ENCODE assay signal across 17 cellular contexts in the genomic region with DNA sequence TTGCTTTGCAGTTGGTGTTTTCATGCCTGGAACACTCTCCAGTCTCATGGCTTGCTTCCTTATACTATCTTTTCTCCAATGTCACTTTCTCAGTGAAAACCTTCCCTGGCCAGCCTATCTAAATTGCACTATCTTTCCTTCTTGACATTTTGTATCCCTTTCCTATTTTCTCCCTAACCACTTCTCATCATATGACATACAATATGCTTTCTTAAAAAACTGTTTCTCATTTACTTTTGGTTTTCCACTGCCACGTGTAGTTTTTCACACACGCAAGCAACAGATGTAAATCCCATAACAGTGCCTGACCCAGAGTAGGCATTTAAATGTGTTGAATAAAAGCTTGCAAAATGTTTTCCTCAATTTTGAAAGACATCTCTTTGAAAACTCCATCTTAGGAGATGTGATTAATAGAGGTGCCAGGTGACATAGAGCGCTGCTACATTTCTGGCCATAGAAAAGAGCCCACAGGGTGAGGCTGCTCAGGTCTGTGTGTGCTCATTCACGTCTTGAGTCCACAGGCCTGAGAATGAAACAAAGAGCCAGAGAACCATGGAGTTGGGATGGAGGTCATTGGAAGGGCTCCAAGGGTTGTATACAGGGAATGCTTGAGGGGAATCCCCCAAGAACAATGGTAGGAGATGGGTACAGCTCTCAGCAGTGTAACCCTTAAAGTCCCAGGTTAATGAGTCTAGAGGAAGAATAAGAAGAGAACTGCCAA. TPM values are rescaled to one million over a fixed set of nuclear protein-coding genes. Genes with fewer than 3 reads are reported as not detected.
DNase-seq lines count a peak whose midpoint lies in the region; ATAC-seq, FAIRE-seq and TF ChIP-seq lines count a peak whose summit lies in the region.
"Had no signal": no experiment of that assay in that cellular context is flagged by ENCODE, and none has a peak within 500 bp of the region (broad histone marks: within the 10 kb centered on the region; RNA-seq: fewer than 3 reads in every experiment).

No MANE protein-coding gene starts in this region.

- no peaks in the 10 kb centered on the region for H3K9me2 ChIP-seq in GM23338 (ENCODE audit: insufficient read depth)

- TF ChIP-seq POLR2A in K562 (conservative IDR thresholded peaks at IDR 0.05) (peak; percentile 54; the same call in 1 of the 2 replicates), GM18505 (IDR thresholded peaks at IDR 0.05; ENCODE audit: borderline replicate concordance, extremely low read depth, insufficient read depth, insufficient read length) (no peak)

- CTCF ChIA-PET in K562 (lab: Yijun Ruan, JAX; ENCODE audit: low intra/inter-chr PET ratio) = no interaction called here

- 88% methylated on average over 4 of the region's 4 CpGs for WGBS in K562 (ENCODE audit: insufficient coverage, low coverage, missing lambda C conversion rate)

- no peak for FAIRE-seq in K562 (lab: Jason Lieb, UNC)
- FAIRE-seq: A549 had no signal

- H3K9me3 ChIP-seq in K562 (replicated peaks; ENCODE audit: control insufficient read depth, insufficient read depth, low read depth, low read length) = no peaks in the 10 kb centered on the region

- TF ChIP-seq RAD21 in K562 (CRISPR knock-in tag; conservative IDR thresholded peaks at IDR 0.05 in 1 of 2, IDR thresholded peaks at IDR 0.05 in 1 of 2) = no peak

- H4K20me1 ChIP-seq in GM23338 (replicated peaks; ENCODE audit: insufficient read depth) (peaks cover 4% of the 10 kb centered on the region; the same call in 1 of the 2 replicates), K562 (replicated peaks; ENCODE audit: control insufficient read depth, insufficient read depth, low read length) (no peaks in the 10 kb centered on the region)

- TF ChIP-seq EP300 in K562 (IDR thresholded peaks at IDR 0.05; ENCODE audit: low read length) = no peak

- POLR2A ChIA-PET in K562 (lab: Yijun Ruan, JAX) = interaction anchor here (0.8 to 1.2 kb wide), 2 partner anchors 10 kb away, joined by 4 to 5 read pairs; no protein-coding TSS in a partner anchor

- peak overlapping the region; percentile 52; the same call in 1 of the 2 replicates for H3K27ac ChIP-seq in GM23338 (ENCODE audit: low read depth)
- H3K27ac ChIP-seq in K562 (ENCODE audit: extremely low read depth, low read depth, low read length) = no peak overlapping the region
- H3K27ac ChIP-seq: A549 had no signal

- ATAC-seq in GM23338 = peak; percentile 96
- ATAC-seq in K562 = peak; percentile 31
- no peak for ATAC-seq in GM18505 (IDR thresholded peaks at IDR 0.05; ENCODE audit: unreplicated experiment)
- ATAC-seq in HG02678 (IDR thresholded peaks at IDR 0.05; ENCODE audit: unreplicated experiment) = no peak
- ATAC-seq: A549 had no signal

- H3K4me3 Mint-ChIP-seq in GM23338 = no peak overlapping the region
- H3K4me3 Mint-ChIP-seq: B cell, CD14-positive monocyte had no signal

- in situ Hi-C loops in K562 (cut with MboI) = no loop called here

- no TSS peak for BruUV-seq in K562 (replicated peaks; lab: Mats Ljungman, UMichigan)

- no peak overlapping the region for H3K4me3 ChIP-seq in GM23338
- no peak overlapping the region for H3K4me3 ChIP-seq in K562
- no peak overlapping the region for H3K4me3 ChIP-seq in fibroblast of pulmonary artery (replicated peaks; ENCODE audit: low read depth, low read length)
- H3K4me3 ChIP-seq: A549 had no signal

- H3K9ac ChIP-seq in K562 (ENCODE audit: insufficient read depth in 1 of 2, low read depth in 2 of 2, low read length in 2 of 2) = no peak overlapping the region

- no peak overlapping the region for H3K4me2 ChIP-seq in GM23338
- no peak overlapping the region for H3K4me2 ChIP-seq in K562 (ENCODE audit: insufficient read depth, low read length)
- H3K4me2 ChIP-seq: A549 had no signal

- 0 out of 3 replicates have a peak, but pooled peaks cover 2% of the 10 kb centered on the region for H3K4me1 Mint-ChIP-seq in GM23338
- H3K4me1 Mint-ChIP-seq: CD14-positive monocyte had no signal

- H3K36me3 Mint-ChIP-seq in GM23338 (ENCODE audit: low read depth) = peaks cover 40% of the 10 kb centered on the region; the same call in 2 of the 3 replicates

- intact Hi-C loops in K562 (cut with micrococcal nuclease) = no loop called here

- no peaks in the 10 kb centered on the region for H3F3A ChIP-seq in GM23338 (replicated peaks; ENCODE audit: low read depth)

- H3K27me3 ChIP-seq in GM23338 (ENCODE audit: insufficient read depth) = no peaks in the 10 kb centered on the region
- no peaks in the 10 kb centered on the region for H3K27me3 ChIP-seq in K562 (ENCODE audit: control insufficient read depth in 2 of 2, insufficient read depth in 2 of 2, low read length in 2 of 2)

- peak; percentile 34 for DNase-seq in GM23338 (ENCODE audit: low spot score)
- no peak for DNase-seq in K562 (ENCODE audit: extremely low read depth in 1 of 4, low spot score in 3 of 4)
- peak; percentile 71 for DNase-seq in fibroblast of pulmonary artery (ENCODE audit: low read depth)
- DNase-seq in pulmonary artery endothelial cell (ENCODE audit: low read depth, low spot score) = peak; percentile 33
- no peak for DNase-seq in occipital lobe (lab: John Stamatoyannopoulos, UW)
- DNase-seq: HCEC 1CT, Kasumi-1, NCI-H1694, NCI-H2081, NCI-H2171 treated with DMSO at 0.1 percent for 48 hours, NCI-H524 treated with DMSO at 0.1 percent for 48 hours, SHP77 had no signal

- H3K9me3 Mint-ChIP-seq in GM23338 = no peaks in the 10 kb centered on the region

- H3K9me1 ChIP-seq in K562 (ENCODE audit: control insufficient read depth, insufficient read depth, low read length) = no peaks in the 10 kb centered on the region

- peaks cover 10% of the 10 kb centered on the region; the same call in 1 of the 2 replicates for H3K36me3 ChIP-seq in GM23338 (ENCODE audit: insufficient read depth)
- peaks cover 46% of the 10 kb centered on the region for H3K36me3 ChIP-seq in K562 (ENCODE audit: control insufficient read depth, insufficient read depth, low read length)

- TF ChIP-seq CTCF in GM23338 (conservative IDR thresholded peaks at IDR 0.05; ENCODE audit: low read depth in 2 of 2) = no peak
- TF ChIP-seq CTCF in K562 (IDR thresholded peaks at IDR 0.05 in 2 of 3, conservative IDR thresholded peaks at IDR 0.05 in 1 of 3; ENCODE audit: insufficient read depth in 2 of 3, low read depth in 1 of 3, low read length in 3 of 3) = no peak
- no peak for TF ChIP-seq CTCF in fibroblast of pulmonary artery (IDR thresholded peaks at IDR 0.05; ENCODE audit: low read length, missing control alignments)

- H3K79me2 ChIP-seq in GM23338 (replicated peaks; ENCODE audit: insufficient read depth) = no peaks in the 10 kb centered on the region
- peaks cover 8% of the 10 kb centered on the region; the same call in 1 of the 3 replicates for H3K79me2 ChIP-seq in K562 (ENCODE audit: control insufficient read depth, insufficient read depth, low read length)

- H3K27me3 Mint-ChIP-seq in GM23338 (ENCODE audit: insufficient read depth, low read depth, poor library complexity) = peaks cover 2% of the 10 kb centered on the region
- H3K27me3 Mint-ChIP-seq: B cell had no signal

- H3K4me1 ChIP-seq in GM23338 (ENCODE audit: insufficient read depth) (no peaks in the 10 kb centered on the region), K562 (replicated peaks in 1 of 2; ENCODE audit: control insufficient read depth in 2 of 2, insufficient read depth in 2 of 2, low read length in 2 of 2) (0 out of 5 replicates have a peak, but pooled peaks cover 0 to 2% of the 10 kb centered on the region in 2 experiments)
- H3K4me1 ChIP-seq: A549 had no signal

- no peak overlapping the region for H3K27ac Mint-ChIP-seq in GM23338
- H3K27ac Mint-ChIP-seq: B cell had no signal

- no peak overlapping the region for H2AFZ ChIP-seq in GM23338
- H2AFZ ChIP-seq in K562 (ENCODE audit: low read depth, low read length) = no peak overlapping the region

RNA-seq across cellular contexts. Expression of a gene that starts 12.7 kb away (rescaled TPM):
- 50.8 and 52.4 TPM in 2 replicates for total RNA-seq in GM23338 (2014; rRNA removed; shearing (Covaris generic))
- polyA plus RNA-seq in GM23338 (2016; fragmentation: Nextera tagmentation; extraction: Ambion mirVana) (57.9 and 75.2 TPM in 2 replicates), K562 (2011; rRNA removed) (51.8 and 54.1 TPM in 2 replicates), K562 (2014; fragmentation: Illumina TruSeq; extraction: Trizol) (43.7 and 52.3 TPM in 2 replicates), K562 (2014; fragmentation: Nextera tagmentation; extraction: Ambion mirVana) (10 to 100 TPM; 51.6 to 72.2 TPM), K562 (2014; rRNA removed) (33.7 and 35.7 TPM in 2 replicates)
- total RNA-seq in K562 (2011; cell fraction: chromatin; rRNA removed; ENCODE audit: low replicate concordance) = 27.7 and 57.5 TPM in 2 replicates
- total RNA-seq in K562 (2011; cell fraction: nucleolus; rRNA removed) = 17.0 and 21.7 TPM in 2 replicates
- 38.3 and 54.1 TPM in 2 replicates for total RNA-seq in K562 (2011; cell fraction: nucleoplasm; rRNA removed)
- total RNA-seq in K562 (2014; rRNA removed) (32.4 and 36.9 TPM in 2 replicates), K562 (2014; rRNA removed; fragmentation: Illumina TruSeq; extraction: Trizol) (67.4 and 76.1 TPM in 2 replicates), K562 (2015; rRNA removed; fragmentation: Illumina TruSeq; extraction: Trizol) (59.4 and 64.1 TPM in 2 replicates), K562 (2021) (69.8 and 72.8 TPM in 2 replicates), pulmonary artery endothelial cell (26.8 and 43.7 TPM in 2 replicates), occipital lobe (115 TPM)
- 8.4 and 26.9 TPM in 2 replicates for polyA plus RNA-seq in K562 (2011; cell fraction: cytosol; rRNA removed)
- 43.7 and 72.4 TPM in 2 replicates for polyA plus RNA-seq in K562 (2011; cell fraction: nucleus; rRNA removed)
- polyA plus RNA-seq in K562 (2012) = 36.9 and 43.6 TPM in 2 replicates
- polyA minus RNA-seq in K562 (2011; rRNA and poly(A)+ RNA removed) = 77.5 and 93.1 TPM in 2 replicates
- 20.0 and 25.0 TPM in 2 replicates for polyA minus RNA-seq in K562 (2011; cell fraction: cytosol; rRNA and poly(A)+ RNA removed)
- 35.1 and 73.0 TPM in 2 replicates for polyA minus RNA-seq in K562 (2011; cell fraction: nucleus; rRNA and poly(A)+ RNA removed)

RNA-seq across cellular contexts. Expression of a gene that starts 41.5 kb away (rescaled TPM):
- total RNA-seq in GM23338 (2014; rRNA removed; shearing (Covaris generic)) = 15.5 and 21.8 TPM in 2 replicates
- polyA plus RNA-seq in GM23338 (2016; fragmentation: Nextera tagmentation; extraction: Ambion mirVana) (7.0 and 12.3 TPM in 2 replicates), K562 (2011; rRNA removed) (13.6 and 14.0 TPM in 2 replicates), K562 (2014; fragmentation: Illumina TruSeq; extraction: Trizol) (11.5 and 13.1 TPM in 2 replicates), K562 (2014; fragmentation: Nextera tagmentation; extraction: Ambion mirVana) (1 to 10 TPM; 4.6 to 4.9 TPM), K562 (2014; rRNA removed) (10.0 and 11.5 TPM in 2 replicates)
- total RNA-seq in K562 (2011; cell fraction: chromatin; rRNA removed; ENCODE audit: low replicate concordance) = 31.5 and 84.0 TPM in 2 replicates
- 17.8 and 26.8 TPM in 2 replicates for total RNA-seq in K562 (2011; cell fraction: nucleolus; rRNA removed)
- total RNA-seq in K562 (2011; cell fraction: nucleoplasm; rRNA removed) = 41.2 and 45.8 TPM in 2 replicates
- total RNA-seq in K562 (2014; rRNA removed) (8.9 and 12.0 TPM in 2 replicates), K562 (2014; rRNA removed; fragmentation: Illumina TruSeq; extraction: Trizol) (13.5 and 14.7 TPM in 2 replicates), K562 (2015; rRNA removed; fragmentation: Illumina TruSeq; extraction: Trizol) (10.3 and 11.0 TPM in 2 replicates), K562 (2021) (9.2 and 10.8 TPM in 2 replicates), pulmonary artery endothelial cell (11.3 and 11.9 TPM in 2 replicates), occipital lobe (17.5 TPM)
- polyA plus RNA-seq in K562 (2011; cell fraction: cytosol; rRNA removed) = 3.0 and 5.6 TPM in 2 replicates
- 36.2 and 37.7 TPM in 2 replicates for polyA plus RNA-seq in K562 (2011; cell fraction: nucleus; rRNA removed)
- 9.6 and 15.1 TPM in 2 replicates for polyA plus RNA-seq in K562 (2012)
- polyA minus RNA-seq in K562 (2011; rRNA and poly(A)+ RNA removed) = 19.0 and 29.5 TPM in 2 replicates
- 4.7 and 5.1 TPM in 2 replicates for polyA minus RNA-seq in K562 (2011; cell fraction: cytosol; rRNA and poly(A)+ RNA removed)
- 18.6 and 33.8 TPM in 2 replicates for polyA minus RNA-seq in K562 (2011; cell fraction: nucleus; rRNA and poly(A)+ RNA removed)

RNA-seq across cellular contexts. Expression of a gene that starts 45.6 kb away (rescaled TPM):
- 0.31 and 0.85 TPM in 2 replicates for total RNA-seq in GM23338 (2014; rRNA removed; shearing (Covaris generic))
- polyA plus RNA-seq in GM23338 (2016; fragmentation: Nextera tagmentation; extraction: Ambion mirVana) (0.36 and 0.52 TPM in 2 replicates), K562 (2011; rRNA removed) (1.6 and 1.9 TPM in 2 replicates), K562 (2014; fragmentation: Illumina TruSeq; extraction: Trizol) (1.9 and 2.1 TPM in 2 replicates), K562 (2014; fragmentation: Nextera tagmentation; extraction: Ambion mirVana) (1 to 10 TPM; 2.0 to 2.3 TPM), K562 (2014; rRNA removed) (1.3 and 1.9 TPM in 2 replicates)
- total RNA-seq in K562 (2011; cell fraction: chromatin; rRNA removed; ENCODE audit: low replicate concordance) = 1.9 and 3.1 TPM in 2 replicates
- total RNA-seq in K562 (2011; cell fraction: nucleolus; rRNA removed) = 2.2 and 3.2 TPM in 2 replicates
- total RNA-seq in K562 (2011; cell fraction: nucleoplasm; rRNA removed) = 2.9 and 4.5 TPM in 2 replicates
- total RNA-seq in K562 (2014; rRNA removed) (0.73 and 1.6 TPM in 2 replicates), K562 (2014; rRNA removed; fragmentation: Illumina TruSeq; extraction: Trizol) (2.1 and 2.4 TPM in 2 replicates), K562 (2015; rRNA removed; fragmentation: Illumina TruSeq; extraction: Trizol) (1.3 and 1.4 TPM in 2 replicates), K562 (2021) (1.2 and 2.0 TPM in 2 replicates), pulmonary artery endothelial cell (0.53 and 0.60 TPM in 2 replicates), occipital lobe (5.0 TPM)
- 0.40 and 0.80 TPM in 2 replicates for polyA plus RNA-seq in K562 (2011; cell fraction: cytosol; rRNA removed)
- 0.50 and 0.84 TPM in 2 replicates for polyA plus RNA-seq in K562 (2011; cell fraction: nucleus; rRNA removed)
- polyA plus RNA-seq in K562 (2012) = 1.3 and 3.4 TPM in 2 replicates
- polyA minus RNA-seq in K562 (2011; rRNA and poly(A)+ RNA removed) = 1.7 and 3.0 TPM in 2 replicates
- 0.73 and 0.86 TPM in 2 replicates for polyA minus RNA-seq in K562 (2011; cell fraction: cytosol; rRNA and poly(A)+ RNA removed)
- 1.1 and 3.8 TPM in 2 replicates for polyA minus RNA-seq in K562 (2011; cell fraction: nucleus; rRNA and poly(A)+ RNA removed)

Comparison
In these comparisons a context has a peak if more than half of its experiments do, and no peak if none do; other contexts are left out.
1. ATAC-seq: peak in GM23338 (single experiment) and K562 (single experiment); none in GM18505 (single experiment) and HG02678 (single experiment).
2. DNase-seq: peak in GM23338 (single experiment), fibroblast of pulmonary artery (single experiment) and pulmonary artery endothelial cell (single experiment); none in K562 (0 of 4) and occipital lobe (single experiment).